1 cellular context compared by ENCODE assay signal in the genomic region with DNA sequence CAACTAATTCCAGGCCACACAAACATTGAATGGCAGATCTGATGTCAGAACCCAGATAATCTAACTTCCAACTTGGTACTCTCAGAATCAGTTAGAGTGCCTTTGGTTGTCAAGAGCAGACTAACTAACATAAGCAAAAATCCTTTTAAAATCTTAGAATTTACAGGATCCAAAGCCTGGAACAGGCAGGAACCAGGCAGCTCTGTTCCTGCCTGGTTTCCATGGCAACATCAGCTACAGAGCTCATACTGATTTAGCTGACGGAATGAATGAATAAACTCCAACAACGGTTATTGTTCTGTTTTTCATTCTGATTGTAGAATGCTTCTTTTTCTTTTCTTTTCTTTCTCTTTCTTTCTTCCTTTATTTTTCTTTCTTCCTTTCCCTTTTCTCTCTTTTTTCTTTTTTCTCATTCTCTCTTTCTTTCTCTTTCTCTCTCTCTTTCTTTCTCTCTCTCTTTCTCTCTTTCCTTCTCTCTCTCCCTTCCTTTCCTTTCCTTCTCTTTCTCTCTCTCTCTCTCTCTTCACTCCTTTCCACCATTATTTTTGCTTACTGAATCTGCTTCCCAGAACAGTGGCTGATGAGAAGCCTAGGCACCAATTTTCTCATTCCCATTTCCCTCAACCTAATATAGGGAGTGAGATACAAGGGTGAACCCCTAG.
TF ChIP-seq lines count a peak whose summit lies in the region.

No MANE protein-coding gene starts in this region.

TF ChIP-seq in WTC11, 78 proteins besides CTCF, POLR2A, EP300 and RAD21:
- no peak for TF ChIP-seq RELA (CRISPR knock-in tag; IDR thresholded peaks at IDR 0.05; ENCODE audit: borderline replicate concordance)
- TF ChIP-seq, protein P1, sequence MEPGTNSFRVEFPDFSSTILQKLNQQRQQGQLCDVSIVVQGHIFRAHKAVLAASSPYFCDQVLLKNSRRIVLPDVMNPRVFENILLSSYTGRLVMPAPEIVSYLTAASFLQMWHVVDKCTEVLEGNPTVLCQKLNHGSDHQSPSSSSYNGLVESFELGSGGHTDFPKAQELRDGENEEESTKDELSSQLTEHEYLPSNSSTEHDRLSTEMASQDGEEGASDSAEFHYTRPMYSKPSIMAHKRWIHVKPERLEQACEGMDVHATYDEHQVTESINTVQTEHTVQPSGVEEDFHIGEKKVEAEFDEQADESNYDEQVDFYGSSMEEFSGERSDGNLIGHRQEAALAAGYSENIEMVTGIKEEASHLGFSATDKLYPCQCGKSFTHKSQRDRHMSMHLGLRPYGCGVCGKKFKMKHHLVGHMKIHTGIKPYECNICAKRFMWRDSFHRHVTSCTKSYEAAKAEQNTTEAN (CRISPR knock-in tag; IDR thresholded peaks at IDR 0.05) = no peak
- no peak for TF ChIP-seq NR2C2 (CRISPR knock-in tag; IDR thresholded peaks at IDR 0.05)
- TF ChIP-seq, protein P2, sequence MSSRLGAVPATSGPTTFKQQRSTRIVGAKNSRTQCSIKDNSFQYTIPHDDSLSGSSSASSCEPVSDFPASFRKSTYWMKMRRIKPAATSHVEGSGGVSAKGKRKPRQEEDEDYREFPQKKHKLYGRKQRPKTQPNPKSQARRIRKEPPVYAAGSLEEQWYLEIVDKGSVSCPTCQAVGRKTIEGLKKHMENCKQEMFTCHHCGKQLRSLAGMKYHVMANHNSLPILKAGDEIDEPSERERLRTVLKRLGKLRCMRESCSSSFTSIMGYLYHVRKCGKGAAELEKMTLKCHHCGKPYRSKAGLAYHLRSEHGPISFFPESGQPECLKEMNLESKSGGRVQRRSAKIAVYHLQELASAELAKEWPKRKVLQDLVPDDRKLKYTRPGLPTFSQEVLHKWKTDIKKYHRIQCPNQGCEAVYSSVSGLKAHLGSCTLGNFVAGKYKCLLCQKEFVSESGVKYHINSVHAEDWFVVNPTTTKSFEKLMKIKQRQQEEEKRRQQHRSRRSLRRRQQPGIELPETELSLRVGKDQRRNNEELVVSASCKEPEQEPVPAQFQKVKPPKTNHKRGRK (CRISPR knock-in tag; IDR thresholded peaks at IDR 0.05; ENCODE audit: borderline replicate concordance) = peak; percentile 61; the same call in 1 of the 2 replicates
